Comparison of ENCODE assay signal across 1 cellular context in genomic region chr19:35114656-35115537, GRCh38.
TF ChIP-seq lines count a peak whose summit lies in the region.

No MANE protein-coding gene starts in this region.

TF ChIP-seq in H1, 55 proteins besides CTCF, POLR2A, EP300 and RAD21:
- 0 out of 2 replicates have a peak, but pooled peaks have one; percentile 17 for TF ChIP-seq MAX (IDR thresholded peaks at IDR 0.05)
- no peak for TF ChIP-seq KDM4A (IDR thresholded peaks at IDR 0.05; ENCODE audit: low read depth, low read length, severe bottlenecking)
- TF ChIP-seq SP4 (IDR thresholded peaks at IDR 0.05; ENCODE audit: low read length) = peak; percentile 77; the same call in 1 of the 2 replicates
- no peak for TF ChIP-seq BACH1 (IDR thresholded peaks at IDR 0.05; ENCODE audit: low read length)
- TF ChIP-seq SP1 (IDR thresholded peaks at IDR 0.05; ENCODE audit: low read depth, low read length) = peak; percentile 22; the same call in 1 of the 2 replicates
- TF ChIP-seq, protein P1, sequence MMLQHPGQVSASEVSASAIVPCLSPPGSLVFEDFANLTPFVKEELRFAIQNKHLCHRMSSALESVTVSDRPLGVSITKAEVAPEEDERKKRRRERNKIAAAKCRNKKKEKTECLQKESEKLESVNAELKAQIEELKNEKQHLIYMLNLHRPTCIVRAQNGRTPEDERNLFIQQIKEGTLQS (IDR thresholded peaks at IDR 0.05; ENCODE audit: insufficient read depth, low read depth, low read length) = no peak
- TF ChIP-seq CHD2 (IDR thresholded peaks at IDR 0.05; ENCODE audit: low read length) = no peak
- no peak for TF ChIP-seq TAF1 (IDR thresholded peaks at IDR 0.05; ENCODE audit: low read depth, low read length)
- TF ChIP-seq RNF2 (IDR thresholded peaks at IDR 0.05; ENCODE audit: borderline replicate concordance, low read depth, low read length, missing control alignments, poor library complexity, severe bottlenecking) = no peak
- TF ChIP-seq TEAD4 (IDR thresholded peaks at IDR 0.05; ENCODE audit: low read depth, low read length) = 0 out of 2 replicates have a peak, but pooled peaks have one; percentile 26
- TF ChIP-seq RXRA (IDR thresholded peaks at IDR 0.05; ENCODE audit: insufficient read depth, low read depth, low read length) = no peak
- TF ChIP-seq SIN3A (conservative IDR thresholded peaks at IDR 0.05 in 1 of 2, IDR thresholded peaks at IDR 0.05 in 1 of 2; ENCODE audit: low read depth in 1 of 2, low read length in 2 of 2) = 0 out of 4 replicates have a peak, but pooled peaks of 1 of the 2 experiments have one; percentile 55
- 0 out of 2 replicates have a peak, but pooled peaks have one; percentile 16 for TF ChIP-seq CREB1 (IDR thresholded peaks at IDR 0.05)
